Comparison of ENCODE assay signal across 8 cellular contexts in genomic region chrX:11724122-11725017, GRCh38. TPM values are rescaled to one million over a fixed set of nuclear protein-coding genes. Genes with fewer than 3 reads are reported as not detected.
DNase-seq lines count a peak whose midpoint lies in the region; ATAC-seq, FAIRE-seq and TF ChIP-seq lines count a peak whose summit lies in the region.

No MANE protein-coding gene starts in this region.

- H3K27ac ChIP-seq in KMS-11 (no peak overlapping the region), ascending aorta (no peak overlapping the region), transverse colon (no peak overlapping the region)

- H3K9me3 ChIP-seq in ascending aorta, result no peaks in the 10 kb centered on the region
- no peaks in the 10 kb centered on the region for H3K9me3 ChIP-seq in transverse colon

- CTCF ChIA-PET in AG04449 (lab: Yijun Ruan, JAX), result interaction anchor here (0.7 to 4.3 kb wide), 17 partner anchors 11 to 196 kb away, joined by 3 to 46 read pairs (median 4); partner anchors contain the start of gene ARHGAP6

- no peak for TF ChIP-seq POLR2A in transverse colon (IDR thresholded peaks at IDR 0.05)

- no peaks in the 10 kb centered on the region for H3K27me3 ChIP-seq in KMS-11 (ENCODE audit: insufficient read depth, low read depth)
- H3K27me3 ChIP-seq in ascending aorta, result no peaks in the 10 kb centered on the region
- H3K27me3 ChIP-seq in transverse colon, result no peaks in the 10 kb centered on the region

- intact Hi-C loops in ascending aorta (cut with DNase I) (loop anchor here (1.0 to 2.0 kb wide), 3 partner anchors 46 to 580 kb away; no protein-coding TSS in a partner anchor), transverse colon (cut with DNase I; ENCODE audit: low total_unique reads) (loop anchor here (2.0 kb wide), 1 partner anchor 190 kb away; no protein-coding TSS in a partner anchor)

- peak; percentile 42 for TF ChIP-seq CTCF in AG04449 (IDR thresholded peaks at IDR 0.05; ENCODE audit: insufficient read depth, low read length, missing control alignments)
- TF ChIP-seq CTCF in KMS-11 (conservative IDR thresholded peaks at IDR 0.05; ENCODE audit: low read depth, low read length), result peak; percentile 71
- TF ChIP-seq CTCF in ascending aorta (IDR thresholded peaks at IDR 0.05), result peak; percentile 44 to 68 (median 64)
- peak; percentile 49 to 74 (median 56) for TF ChIP-seq CTCF in transverse colon (IDR thresholded peaks at IDR 0.05)

- no peak overlapping the region for H3K4me3 ChIP-seq in AG04449 (ENCODE audit: low read depth, low read length)
- no peak overlapping the region for H3K4me3 ChIP-seq in KMS-11 (IDR thresholded peaks at IDR 0.05; ENCODE audit: insufficient read depth, low read depth, low read length)
- no peak overlapping the region for H3K4me3 ChIP-seq in ascending aorta
- H3K4me3 ChIP-seq in transverse colon, result no peak overlapping the region

- H3K79me2 ChIP-seq in KMS-11 (ENCODE audit: insufficient read depth, low read depth), result no peaks in the 10 kb centered on the region

- no peak for DNase-seq in AG04449 (ENCODE audit: low read depth, low spot score)
- DNase-seq in G401 (ENCODE audit: low spot score), result peak; percentile 4
- DNase-seq in ascending aorta (ENCODE audit: low spot score in 2 of 2), result no peak
- DNase-seq in transverse colon, result no peak

- no peak for TF ChIP-seq EP300 in transverse colon (IDR thresholded peaks at IDR 0.05; ENCODE audit: low read depth)

- in situ Hi-C loops in G401 (cut with HindIII; ENCODE audit: low sequenced_read_pairs), result no loop called here
- in situ Hi-C loops in transverse colon (cut with MboI; ENCODE audit: low pct_ligation_motif_present in 1 of 4, low pct_unique_long_range_greater_than_20kb in 1 of 4, low sequenced_read_pairs in 3 of 4), result no loop called here

- no peak overlapping the region for H3K4me2 ChIP-seq in KMS-11

- FAIRE-seq in islet of Langerhans (lab: Jason Lieb, UNC), result peak; percentile 82

- H2AFZ ChIP-seq in KMS-11 (ENCODE audit: low read depth), result no peak overlapping the region

- no peaks in the 10 kb centered on the region for H4K20me1 ChIP-seq in KMS-11 (ENCODE audit: insufficient read depth)

- H3K4me1 ChIP-seq in KMS-11 (ENCODE audit: low read depth, poor library complexity, severe bottlenecking) (no peaks in the 10 kb centered on the region), ascending aorta (no peaks in the 10 kb centered on the region), transverse colon (no peaks in the 10 kb centered on the region)

- H3K36me3 ChIP-seq in KMS-11 (ENCODE audit: insufficient read depth) (no peaks in the 10 kb centered on the region), ascending aorta (no peaks in the 10 kb centered on the region), transverse colon (no peaks in the 10 kb centered on the region)

- ATAC-seq in GM21367 (IDR thresholded peaks at IDR 0.05; ENCODE audit: unreplicated experiment), result no peak
- no peak for ATAC-seq in HG03196 (IDR thresholded peaks at IDR 0.05; ENCODE audit: unreplicated experiment)

- POLR2A ChIA-PET in AG04449 (lab: Yijun Ruan, JAX), result no interaction called here

- WGBS in transverse colon (ENCODE audit: low coverage in 1 of 2), 2 donors, result 33 to 52% methylated on average over 1 to 7 of the region's 7 CpGs

- no peak overlapping the region for H3K9ac ChIP-seq in KMS-11

RNA-seq across cellular contexts. Expression of gene MSL3, which starts 33.7 kb away (rescaled TPM):
- 23.8 and 27.0 TPM in 2 replicates for total RNA-seq in G401 (2014; rRNA removed; shearing (Covaris generic))
- 28.5 TPM for total RNA-seq in ascending aorta
- total RNA-seq in transverse colon, result 10 to 100 TPM; 11.9 to 37.8 (median 25.9) TPM

RNA-seq across cellular contexts. Expression of gene ARHGAP6, which starts 58.6 kb away (rescaled TPM):
- total RNA-seq in G401 (2014; rRNA removed; shearing (Covaris generic)), result not detected in 2 replicates
- total RNA-seq in ascending aorta (33.6 TPM), transverse colon (10 to 100 TPM in 2 of 4 donors, 1 to 10 TPM in 2; 5.0 to 12.4 (median 9.0) TPM)
